22 cellular contexts compared by ENCODE assay signal in the genomic region with DNA sequence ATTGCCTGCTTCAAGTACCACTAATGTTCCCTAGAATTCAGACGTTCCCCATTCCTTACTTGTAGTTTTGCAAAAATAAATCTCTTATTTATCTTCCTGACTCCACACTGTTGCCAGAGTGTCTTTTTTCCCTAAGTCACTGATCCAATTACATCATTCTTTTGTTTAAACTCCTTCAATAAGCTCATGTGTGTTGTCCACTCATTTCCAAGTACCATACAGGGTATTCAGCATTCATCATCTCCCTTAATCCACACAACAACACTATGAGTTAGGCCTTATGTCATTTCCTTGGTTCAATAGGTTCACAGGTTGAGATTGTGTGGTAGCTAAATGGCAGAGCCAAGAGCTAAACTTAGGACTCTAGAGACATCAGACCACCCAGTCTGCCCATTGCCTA.
DNase-seq lines count a peak whose midpoint lies in the region; ATAC-seq, FAIRE-seq and TF ChIP-seq lines count a peak whose summit lies in the region.
"Had no signal": no experiment of that assay in that cellular context is flagged by ENCODE, and none has a peak within 500 bp of the region (broad histone marks: within the 10 kb centered on the region; RNA-seq: fewer than 3 reads in every experiment).

No MANE protein-coding gene starts in this region.

- WGBS in IMR-90 (ENCODE audit: extremely low coverage in 2 of 2, insufficient read length in 1 of 2), 2 experiments: 29% methylated on average over 1 of the region's 1 CpG; no CpG with 5 or more reads in 1 of the 2 experiments

- TF ChIP-seq RAD21 in IMR-90 (IDR thresholded peaks at IDR 0.05; ENCODE audit: low read length): no peak

- H3K79me1 ChIP-seq in IMR-90 (ENCODE audit: low read depth in 1 of 2, low read length in 2 of 2): no peaks in the 10 kb centered on the region

- H3K4me1 ChIP-seq in IMR-90 (ENCODE audit: control insufficient read depth, insufficient read depth, low read length) (peaks cover 1% of the 10 kb centered on the region; the same call in 1 of the 2 replicates), vagina (peaks cover 29% of the 10 kb centered on the region)
- H3K4me1 ChIP-seq: upper lobe of right lung had no signal

- no peak overlapping the region for H2BK20ac ChIP-seq in IMR-90 (ENCODE audit: low read depth, low read length)

- no peak overlapping the region for H3K27ac Mint-ChIP-seq in endothelial cell (ENCODE audit: unreplicated experiment)
- H3K27ac Mint-ChIP-seq: activated CD4-positive, alpha-beta T cell treated with anti-CD3 and anti-CD28 coated beads for 36 hours; stimulated activated memory B cell treated with anti-CD40 and anti-IgM and Interleukin-4, amounts not matched to agents 10 μg/mL and 1 μg/mL and 100 μg/mL, for 72 hours had no signal

- no peak for TF ChIP-seq POLR2A in IMR-90 (IDR thresholded peaks at IDR 0.05; ENCODE audit: low read depth, low read length)
- TF ChIP-seq POLR2A in vagina (IDR thresholded peaks at IDR 0.05): no peak

- H4K20me1 ChIP-seq in IMR-90 (ENCODE audit: insufficient read depth, low read length): no peaks in the 10 kb centered on the region

- no peaks in the 10 kb centered on the region for H3K9me3 ChIP-seq in IMR-90 (ENCODE audit: control insufficient read depth, insufficient read depth, low read length)
- no peaks in the 10 kb centered on the region for H3K9me3 ChIP-seq in vagina
- H3K9me3 ChIP-seq: SK-N-SH, upper lobe of right lung had no signal

- ATAC-seq in IMR-90 (ENCODE audit: low read depth): no peak
- ATAC-seq: activated CD4-positive, alpha-beta T cell treated with anti-CD3 and anti-CD28 coated beads for 36 hours; stimulated activated memory B cell treated with anti-CD40 and anti-IgM and Interleukin-4, amounts not matched to agents 10 μg/mL and 1 μg/mL and 100 μg/mL, for 72 hours; upper lobe of right lung had no signal

- H3K56ac ChIP-seq in IMR-90 (ENCODE audit: extremely low read depth, insufficient read depth, low read length): no peak overlapping the region

- H3K27ac ChIP-seq in IMR-90 (ENCODE audit: insufficient read depth, low read length) (no peak overlapping the region), vagina (no peak overlapping the region)
- H3K27ac ChIP-seq: C4-2B, upper lobe of right lung had no signal

- intact Hi-C loops in IMR-90 (cut with micrococcal nuclease) (no loop called here), vagina (cut with DNase I) (no loop called here)

- H2BK120ac ChIP-seq in IMR-90 (ENCODE audit: low read depth, low read length): no peak overlapping the region

- dilution Hi-C loops in IMR-90 (cut with HindIII; ENCODE audit: low sequenced_read_pairs, unreplicated experiment): no loop called here

- H3K36me3 ChIP-seq in IMR-90 (ENCODE audit: control insufficient read depth, insufficient read depth, low read length) (no peaks in the 10 kb centered on the region), bronchial epithelial cell (ENCODE audit: control insufficient read depth, insufficient read depth, low read length) (no peaks in the 10 kb centered on the region), vagina (no peaks in the 10 kb centered on the region)
- H3K36me3 ChIP-seq: upper lobe of right lung had no signal

- BruUV-seq in IMR-90 (replicated peaks; lab: Mats Ljungman, UMichigan): no TSS peak

- H2AFZ ChIP-seq in IMR-90 (replicated peaks; ENCODE audit: low read length, poor library complexity): no peak overlapping the region

- H3K4me2 ChIP-seq in IMR-90 (ENCODE audit: low read depth, low read length): no peak overlapping the region
- H3K4me2 ChIP-seq: SK-N-SH had no signal

- H3K27me3 Mint-ChIP-seq in endothelial cell (ENCODE audit: unreplicated experiment): no peaks in the 10 kb centered on the region
- H3K27me3 Mint-ChIP-seq: stimulated activated memory B cell treated with anti-CD40 and anti-IgM and Interleukin-4, amounts not matched to agents 10 μg/mL and 1 μg/mL and 100 μg/mL, for 72 hours had no signal

- H2BK5ac ChIP-seq in IMR-90 (ENCODE audit: low read depth, low read length, poor library complexity, severe bottlenecking): no peak overlapping the region

- H3K4me3 Mint-ChIP-seq in endothelial cell (ENCODE audit: unreplicated experiment): no peak overlapping the region
- H3K4me3 Mint-ChIP-seq: activated CD4-positive, alpha-beta T cell treated with anti-CD3 and anti-CD28 coated beads for 36 hours; stimulated activated memory B cell treated with anti-CD40 and anti-IgM and Interleukin-4, amounts not matched to agents 10 μg/mL and 1 μg/mL and 100 μg/mL, for 72 hours had no signal

- DNase-seq in IMR-90: peak; percentile 23
- peak; percentile 75 for DNase-seq in bronchial epithelial cell (ENCODE audit: low read depth)
- peak; percentile 9 for DNase-seq in iris pigment epithelial cell (ENCODE audit: low read depth)
- DNase-seq in skeletal muscle cell (ENCODE audit: low read depth): peak; percentile 9
- no peak for DNase-seq in vagina (ENCODE audit: extremely low spot score in 2 of 2)
- DNase-seq in SW 1271 (lab: John Stamatoyannopoulos, UW): no peak
- no peak for DNase-seq in endothelial cell (ENCODE audit: low spot score)
- DNase-seq: activated CD4-positive, alpha-beta T cell treated with anti-CD3 and anti-CD28 coated beads for 36 hours; activated gamma-delta T cell; DND-41; dorsolateral prefrontal cortex; left cardiac atrium; mammary epithelial cell; NCI-H1048; NCI-H1694; NCI-H2227 treated with DMSO at 0.1 percent for 48 hours; posterior cingulate gyrus; SK-N-SH; stimulated activated CD4-positive, alpha-beta T cell treated with anti-CD3 and anti-CD28 coated beads, Interleukin-4, amount 100 ng/mL, for 4 hours; upper lobe of right lung had no signal

- H2BK15ac ChIP-seq in IMR-90 (ENCODE audit: low read depth, low read length): no peak overlapping the region

- no peak overlapping the region for H3K9ac ChIP-seq in IMR-90 (ENCODE audit: low read depth, low read length)
- H3K9ac ChIP-seq: SK-N-SH had no signal

- H2AK5ac ChIP-seq in IMR-90 (ENCODE audit: low read depth, low read length): no peak overlapping the region

- H4K5ac ChIP-seq in IMR-90 (ENCODE audit: low read depth, low read length): no peak overlapping the region

- CTCF ChIA-PET in IMR-90 (lab: Yijun Ruan, JAX): interaction anchor here (0.9 kb wide), 1 partner anchor 15 kb away, joined by 3 read pairs; no protein-coding TSS in a partner anchor

- no peak overlapping the region for H4K91ac ChIP-seq in IMR-90 (ENCODE audit: insufficient read depth, low read depth, low read length)

- POLR2A ChIA-PET in IMR-90 (lab: Charles Lee; ENCODE audit: unreplicated experiment): no interaction called here

- H3K36me3 Mint-ChIP-seq in endothelial cell (ENCODE audit: low read depth, unreplicated experiment): no peaks in the 10 kb centered on the region
- H3K36me3 Mint-ChIP-seq: stimulated activated memory B cell treated with anti-CD40 and anti-IgM and Interleukin-4, amounts not matched to agents 10 μg/mL and 1 μg/mL and 100 μg/mL, for 72 hours had no signal

- no peak for FAIRE-seq in bronchial epithelial cell (lab: Jason Lieb, UNC)

- no peak overlapping the region for H3K14ac ChIP-seq in IMR-90 (replicated peaks; ENCODE audit: low read depth, low read length)

- no peaks in the 10 kb centered on the region for H3K9me1 ChIP-seq in IMR-90 (ENCODE audit: insufficient read depth, low read length)

- TF ChIP-seq CTCF in IMR-90 (conservative IDR thresholded peaks at IDR 0.05; ENCODE audit: low read depth, low read length) (no peak), bronchial epithelial cell (IDR thresholded peaks at IDR 0.05; ENCODE audit: insufficient read depth, low read length, severe bottlenecking) (no peak), vagina (IDR thresholded peaks at IDR 0.05) (no peak), endothelial cell (IDR thresholded peaks at IDR 0.05; ENCODE audit: unreplicated experiment) (no peak)

- no peak overlapping the region for H2AK9ac ChIP-seq in IMR-90 (replicated peaks; ENCODE audit: low read depth, low read length, poor library complexity)

- no peak overlapping the region for H4K8ac ChIP-seq in IMR-90 (ENCODE audit: low read depth in 2 of 2, low read length in 2 of 2)

- H3K4me3 ChIP-seq in IMR-90 (ENCODE audit: insufficient read depth, low read depth, low read length) (no peak overlapping the region), bronchial epithelial cell (ENCODE audit: low read depth, low read length) (no peak overlapping the region), skeletal muscle cell (ENCODE audit: low read depth, low read length) (no peak overlapping the region), vagina (no peak overlapping the region)
- H3K4me3 ChIP-seq: upper lobe of right lung had no signal

- no peaks in the 10 kb centered on the region for H3K4me1 Mint-ChIP-seq in endothelial cell (ENCODE audit: unreplicated experiment)
- H3K4me1 Mint-ChIP-seq: activated CD4-positive, alpha-beta T cell treated with anti-CD3 and anti-CD28 coated beads for 36 hours; stimulated activated memory B cell treated with anti-CD40 and anti-IgM and Interleukin-4, amounts not matched to agents 10 μg/mL and 1 μg/mL and 100 μg/mL, for 72 hours had no signal

- H3K9me3 Mint-ChIP-seq in endothelial cell (ENCODE audit: unreplicated experiment): no peaks in the 10 kb centered on the region
- H3K9me3 Mint-ChIP-seq: stimulated activated memory B cell treated with anti-CD40 and anti-IgM and Interleukin-4, amounts not matched to agents 10 μg/mL and 1 μg/mL and 100 μg/mL, for 72 hours had no signal

- peaks cover 5% of the 10 kb centered on the region; the same call in 1 of the 2 replicates for H3K27me3 ChIP-seq in IMR-90 (ENCODE audit: control insufficient read depth, insufficient read depth, low read length)
- no peaks in the 10 kb centered on the region for H3K27me3 ChIP-seq in bronchial epithelial cell (ENCODE audit: control insufficient read depth, insufficient read depth, low read length)
- no peaks in the 10 kb centered on the region for H3K27me3 ChIP-seq in vagina
- H3K27me3 ChIP-seq: dorsolateral prefrontal cortex, upper lobe of right lung had no signal

- peak overlapping the region; percentile 29; the same call in 1 of the 2 replicates for H3K18ac ChIP-seq in IMR-90 (ENCODE audit: low read depth, low read length)

- no peak overlapping the region for H3K4ac ChIP-seq in IMR-90 (ENCODE audit: low read depth, low read length)

- H3K23ac ChIP-seq in IMR-90 (ENCODE audit: low read depth, low read length): no peak overlapping the region

- in situ Hi-C loops in IMR-90 (cut with MboI; ENCODE audit: low sequenced_read_pairs): no loop called here

TF ChIP-seq in IMR-90, 13 proteins besides CTCF, POLR2A, EP300 and RAD21:
- TF ChIP-seq, protein P1, sequence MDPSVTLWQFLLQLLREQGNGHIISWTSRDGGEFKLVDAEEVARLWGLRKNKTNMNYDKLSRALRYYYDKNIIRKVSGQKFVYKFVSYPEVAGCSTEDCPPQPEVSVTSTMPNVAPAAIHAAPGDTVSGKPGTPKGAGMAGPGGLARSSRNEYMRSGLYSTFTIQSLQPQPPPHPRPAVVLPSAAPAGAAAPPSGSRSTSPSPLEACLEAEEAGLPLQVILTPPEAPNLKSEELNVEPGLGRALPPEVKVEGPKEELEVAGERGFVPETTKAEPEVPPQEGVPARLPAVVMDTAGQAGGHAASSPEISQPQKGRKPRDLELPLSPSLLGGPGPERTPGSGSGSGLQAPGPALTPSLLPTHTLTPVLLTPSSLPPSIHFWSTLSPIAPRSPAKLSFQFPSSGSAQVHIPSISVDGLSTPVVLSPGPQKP (IDR thresholded peaks at IDR 0.05; ENCODE audit: borderline replicate concordance, low read depth, low read length): no peak
- no peak for TF ChIP-seq MAFK (IDR thresholded peaks at IDR 0.05; ENCODE audit: low read depth, low read length)
- TF ChIP-seq FOS (IDR thresholded peaks at IDR 0.05; ENCODE audit: low read depth, low read length): no peak
TF ChIP-seq in IMR-90: peak in this region for 0.

Comparison
In these comparisons a context has a peak if more than half of its experiments do, and no peak if none do; other contexts are left out.
1. DNase-seq: peak in IMR-90 (single experiment), bronchial epithelial cell (single experiment), iris pigment epithelial cell (single experiment) and skeletal muscle cell (single experiment); none in vagina (0 of 2), SW 1271 (0 of 2) and endothelial cell (single experiment).